ENCODE assay signal across 8 cellular contexts in the genomic region with DNA sequence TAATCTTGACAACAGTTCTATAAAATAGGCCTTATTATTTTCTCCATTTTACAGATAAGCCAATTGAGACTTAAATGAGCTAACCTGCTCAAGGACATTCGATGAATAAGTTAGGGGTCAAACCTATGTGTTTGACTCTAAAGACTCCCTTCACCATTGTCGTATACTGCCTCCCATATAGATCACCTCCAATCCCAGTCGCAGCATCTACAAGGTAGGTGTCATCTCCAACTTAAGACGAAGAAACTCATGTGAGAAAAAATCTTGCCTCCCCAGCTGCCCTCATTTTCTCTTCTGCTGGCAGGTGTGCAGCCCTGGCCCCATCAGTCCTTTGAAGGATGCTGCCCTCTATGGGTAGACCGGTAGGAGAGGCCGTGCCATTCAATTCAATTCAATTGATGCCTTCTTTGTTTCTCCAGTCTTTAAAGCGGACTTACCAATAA.
DNase-seq lines count a peak whose midpoint lies in the region; ATAC-seq and TF ChIP-seq lines count a peak whose summit lies in the region.

No MANE protein-coding gene starts in this region.

- peak in 2 of 7 experiments; percentile 8 to 23 for DNase-seq in CD8-positive, alpha-beta T cell
- peak; percentile 61 for DNase-seq in NCI-H2196 (lab: John Stamatoyannopoulos, UW; ENCODE audit: unreplicated experiment)
- DNase-seq in activated CD4-positive, alpha-beta memory T cell treated with anti-CD3 and anti-CD28 coated beads for 36 hours = peak; percentile 52
- peak; percentile 68 for DNase-seq in hepatocyte (ENCODE audit: low spot score)
- peak; percentile 7 to 38 (median 8) for DNase-seq in stimulated activated CD4-positive, alpha-beta T cell treated with anti-CD3 and anti-CD28 coated beads, TNF-alpha, amount 100 ng/mL, for 48 hours (ENCODE audit: low read depth in 3 of 3)
- no peak for DNase-seq in middle frontal gyrus (ENCODE audit: extremely low spot score, low spot score)

- H3K4me1 ChIP-seq in CD8-positive, alpha-beta T cell (ENCODE audit: insufficient read depth, low read length) = no peaks in the 10 kb centered on the region
- H3K4me1 ChIP-seq in hepatocyte (ENCODE audit: insufficient read depth) = no peaks in the 10 kb centered on the region

- no peaks in the 10 kb centered on the region for H4K20me1 ChIP-seq in hepatocyte (ENCODE audit: insufficient read depth, poor library complexity, severe bottlenecking)

- peak; percentile 51 for ATAC-seq in CD8-positive, alpha-beta T cell
- ATAC-seq in GM18870 (IDR thresholded peaks at IDR 0.05; ENCODE audit: unreplicated experiment) = peak; percentile 76
- peak; percentile 90 for ATAC-seq in HG02981 (IDR thresholded peaks at IDR 0.05; ENCODE audit: unreplicated experiment)

- intact Hi-C loops in CD8-positive, alpha-beta T cell (cut with DNase I, micrococcal nuclease) = loop anchor here (2.0 to 10.0 kb wide), 3 partner anchors 75 to 231 kb away; a partner anchor contains a TSS
- intact Hi-C loops in activated CD4-positive, alpha-beta memory T cell treated with anti-CD3 and anti-CD28 coated beads for 36 hours (cut with micrococcal nuclease) = loop anchor here (1.0 to 5.0 kb wide), 5 partner anchors 63 to 480 kb away; no protein-coding TSS in a partner anchor

- peaks cover 5% of the 10 kb centered on the region for H3K27me3 Mint-ChIP-seq in CD8-positive, alpha-beta T cell (ENCODE audit: low read depth)
- H3K27me3 Mint-ChIP-seq in activated CD4-positive, alpha-beta memory T cell treated with anti-CD3 and anti-CD28 coated beads for 36 hours = peaks cover 9% of the 10 kb centered on the region

- POLR2A ChIA-PET in CD8-positive, alpha-beta T cell (lab: Charles Lee) = no interaction called here
- POLR2A ChIA-PET in activated CD4-positive, alpha-beta memory T cell treated with anti-CD3 and anti-CD28 coated beads for 36 hours (lab: Charles Lee) = no interaction called here

- H3K9me3 ChIP-seq in CD8-positive, alpha-beta T cell (ENCODE audit: low read length) = no peaks in the 10 kb centered on the region
- H3K9me3 ChIP-seq in hepatocyte (ENCODE audit: low read depth) = no peaks in the 10 kb centered on the region

- no peak overlapping the region for H3K4me3 Mint-ChIP-seq in CD8-positive, alpha-beta T cell
- no peak overlapping the region for H3K4me3 Mint-ChIP-seq in activated CD4-positive, alpha-beta memory T cell treated with anti-CD3 and anti-CD28 coated beads for 36 hours

- H3K9me3 Mint-ChIP-seq in CD8-positive, alpha-beta T cell = no peaks in the 10 kb centered on the region
- H3K9me3 Mint-ChIP-seq in activated CD4-positive, alpha-beta memory T cell treated with anti-CD3 and anti-CD28 coated beads for 36 hours = no peaks in the 10 kb centered on the region

- 47% methylated on average over 7 of the region's 7 CpGs for WGBS in hepatocyte (ENCODE audit: low lambda C conversion rate, missing lambda C conversion rate)

- no peak overlapping the region for H3K27ac Mint-ChIP-seq in CD8-positive, alpha-beta T cell
- H3K27ac Mint-ChIP-seq in activated CD4-positive, alpha-beta memory T cell treated with anti-CD3 and anti-CD28 coated beads for 36 hours = no peak overlapping the region

- H3K36me3 Mint-ChIP-seq in CD8-positive, alpha-beta T cell = no peaks in the 10 kb centered on the region
- no peaks in the 10 kb centered on the region for H3K36me3 Mint-ChIP-seq in activated CD4-positive, alpha-beta memory T cell treated with anti-CD3 and anti-CD28 coated beads for 36 hours

- no peak overlapping the region for H3K27ac ChIP-seq in CD8-positive, alpha-beta T cell (ENCODE audit: low read depth, low read length)
- no peak overlapping the region for H3K27ac ChIP-seq in hepatocyte

- no peaks in the 10 kb centered on the region for H3K79me2 ChIP-seq in hepatocyte

- no peak overlapping the region for H2AFZ ChIP-seq in hepatocyte

- H3K27me3 ChIP-seq in CD8-positive, alpha-beta T cell (ENCODE audit: insufficient read depth, low read length) = no peaks in the 10 kb centered on the region
- H3K27me3 ChIP-seq in hepatocyte = no peaks in the 10 kb centered on the region

- peaks cover 2% of the 10 kb centered on the region for H3K4me1 Mint-ChIP-seq in CD8-positive, alpha-beta T cell (ENCODE audit: low read depth)
- peaks cover 3% of the 10 kb centered on the region for H3K4me1 Mint-ChIP-seq in activated CD4-positive, alpha-beta memory T cell treated with anti-CD3 and anti-CD28 coated beads for 36 hours (ENCODE audit: low read depth)

- CTCF ChIA-PET in CD8-positive, alpha-beta T cell (lab: Charles Lee) = interaction anchor here (0.8 to 1.7 kb wide), 5 partner anchors 10 to 34 kb away, joined by 3 to 4 read pairs (median 4); no protein-coding TSS in a partner anchor
- CTCF ChIA-PET in activated CD4-positive, alpha-beta memory T cell treated with anti-CD3 and anti-CD28 coated beads for 36 hours (lab: Charles Lee) = interaction anchor here (0.7 to 4.1 kb wide), 24 partner anchors 12 to 265 kb away, joined by 3 to 14 read pairs (median 3); no protein-coding TSS in a partner anchor

- TF ChIP-seq CTCF in CD8-positive, alpha-beta T cell (IDR thresholded peaks at IDR 0.05) = peak; percentile 37
- TF ChIP-seq CTCF in hepatocyte (IDR thresholded peaks at IDR 0.05; ENCODE audit: poor library complexity) = peak; percentile 62

- no peaks in the 10 kb centered on the region for H3K9me2 ChIP-seq in hepatocyte (replicated peaks; ENCODE audit: insufficient read depth)

- H3K36me3 ChIP-seq in CD8-positive, alpha-beta T cell (ENCODE audit: insufficient read depth, low read length) = no peaks in the 10 kb centered on the region
- H3K36me3 ChIP-seq in hepatocyte (replicated peaks; ENCODE audit: insufficient read depth, low read depth) = no peaks in the 10 kb centered on the region

- no peak overlapping the region for H3K4me2 ChIP-seq in hepatocyte

- no peak overlapping the region for H3K4me3 ChIP-seq in CD8-positive, alpha-beta T cell (ENCODE audit: low read depth, low read length)
- no peak overlapping the region for H3K4me3 ChIP-seq in hepatocyte
